ENCODE assay signal across 8 cellular contexts in the genomic region with DNA sequence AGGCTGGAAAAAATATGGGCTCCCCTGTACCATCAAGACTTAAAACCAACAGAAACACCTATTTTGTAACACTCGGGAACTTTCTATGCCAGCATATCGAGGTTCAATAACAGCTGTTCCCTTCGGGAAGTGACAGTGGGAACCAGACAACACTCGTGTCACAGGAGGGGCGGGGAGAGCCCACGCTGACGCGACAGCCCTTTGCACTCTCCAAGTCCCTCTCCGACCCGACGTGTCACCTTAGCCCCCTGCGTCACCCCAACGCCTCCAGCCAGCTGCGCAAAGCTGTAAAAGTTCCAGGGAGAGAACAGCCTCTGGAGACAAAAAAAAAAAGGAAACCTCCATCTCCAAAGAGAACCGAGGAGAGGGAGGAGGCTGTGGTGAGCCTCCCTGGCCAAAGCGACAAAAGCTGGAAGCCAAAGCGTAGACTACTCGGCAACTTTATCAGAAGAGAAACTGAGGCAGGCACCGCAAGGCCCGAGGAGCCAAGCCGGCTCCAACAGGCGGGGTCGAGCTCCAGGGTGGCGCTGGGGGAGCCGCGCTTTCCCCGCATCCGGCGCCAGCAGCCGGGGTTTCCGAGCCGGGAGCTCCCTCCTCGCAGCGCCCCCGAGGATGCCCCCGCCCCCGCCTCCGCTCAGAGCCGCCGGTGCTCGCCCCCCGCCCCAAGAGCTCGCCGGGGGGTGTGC. TPM values are rescaled to one million over a fixed set of nuclear protein-coding genes. Genes with fewer than 3 reads are reported as not detected.
DNase-seq lines count a peak whose midpoint lies in the region; ATAC-seq and TF ChIP-seq lines count a peak whose summit lies in the region.

No MANE protein-coding gene starts in this region.

- H3K4me3 ChIP-seq in GM12865 (ENCODE audit: low read depth, low read length) (peak overlapping the region; percentile 100), Panc1 (ENCODE audit: low read depth in 2 of 2, low read length in 2 of 2) (peak overlapping the region; percentile 73 to 87), heart right ventricle (peak overlapping the region; percentile 67 to 98 (median 80)), rectal smooth muscle tissue (ENCODE audit: low read length) (peak overlapping the region; percentile 97)

- WGBS in heart right ventricle, 2 donors = 0 to 1% methylated on average over 41 to 44 of the region's 44 CpGs

- POLR2A ChIA-PET in Panc1 (lab: Charles Lee) = no interaction called here

- H3K36me3 ChIP-seq in Panc1 (ENCODE audit: control insufficient read depth, insufficient read depth, low read length) (no peaks in the 10 kb centered on the region), heart right ventricle (peaks cover 0 to 5% (median 0%) of the 10 kb centered on the region in 9 donors), rectal smooth muscle tissue (ENCODE audit: control insufficient read depth, insufficient read depth, low read length) (no peaks in the 10 kb centered on the region)

- H3K27me3 ChIP-seq in Panc1 (ENCODE audit: control insufficient read depth, insufficient read depth, low read length) = no peaks in the 10 kb centered on the region
- no peaks in the 10 kb centered on the region for H3K27me3 ChIP-seq in heart right ventricle
- H3K27me3 ChIP-seq in rectal smooth muscle tissue (ENCODE audit: control insufficient read depth, insufficient read depth, low read length) = no peaks in the 10 kb centered on the region

- peak; percentile 64 for DNase-seq in GM12865 (ENCODE audit: low read depth)
- no peak for DNase-seq in Panc1 (ENCODE audit: low read depth, low spot score)
- DNase-seq in activated gamma-delta T cell treated with anti-CD3 and anti-CD28 coated beads, Interleukin-2, amount 50 U/mL, for 16 hours (ENCODE audit: low read depth) = peak; percentile 45
- peak; percentile 71 to 79 for DNase-seq in heart right ventricle
- DNase-seq in DMS153 (lab: John Stamatoyannopoulos, UW) = no peak
- no peak for DNase-seq in foreskin melanocyte

- H3K27ac ChIP-seq in Panc1 (ENCODE audit: low read length) (peak overlapping the region; percentile 82), heart right ventricle (peak overlapping the region; percentile 92 to 99 (median 98)), rectal smooth muscle tissue (ENCODE audit: low read depth, low read length) (peak overlapping the region; percentile 95)

- H3K9ac ChIP-seq in rectal smooth muscle tissue (ENCODE audit: low read length) = peak overlapping the region; percentile 87

- in situ Hi-C loops in Panc1 (cut with HindIII; ENCODE audit: low pct_unique_long_range_greater_than_20kb, low sequenced_read_pairs) = no loop called here

- intact Hi-C loops in Panc1 (cut with micrococcal nuclease; ENCODE audit: unreplicated experiment) = no loop called here
- intact Hi-C loops in heart right ventricle (cut with DNase I) = loop anchor here in 1 of 10 donors (5.0 kb wide), 1 partner anchor 156 kb away; no protein-coding TSS in a partner anchor

- ATAC-seq in HG02759 (IDR thresholded peaks at IDR 0.05; ENCODE audit: unreplicated experiment) (peak; percentile 27), Panc1 (peak; percentile 47), heart right ventricle (peak; percentile 16 to 60 (median 47))

- H3K4me1 ChIP-seq in Panc1 (ENCODE audit: control insufficient read depth, insufficient read depth, low read length) = peaks cover 6% of the 10 kb centered on the region
- H3K4me1 ChIP-seq in heart right ventricle = peaks cover 9 to 39% (median 26%) of the 10 kb centered on the region in 9 donors
- H3K4me1 ChIP-seq in rectal smooth muscle tissue (ENCODE audit: control insufficient read depth, insufficient read depth, low read length) = peaks cover 2% of the 10 kb centered on the region

- H3K9me3 ChIP-seq in Panc1 (ENCODE audit: control insufficient read depth, insufficient read depth, low read depth, low read length) (no peaks in the 10 kb centered on the region), heart right ventricle (no peaks in the 10 kb centered on the region)

- no peak for TF ChIP-seq CTCF in GM12865 (IDR thresholded peaks at IDR 0.05; ENCODE audit: insufficient read depth, low read depth, low read length, missing control alignments)
- no peak for TF ChIP-seq CTCF in Panc1 (IDR thresholded peaks at IDR 0.05)
- TF ChIP-seq CTCF in heart right ventricle (IDR thresholded peaks at IDR 0.05) = no peak

- CTCF ChIA-PET in Panc1 (lab: Charles Lee) = interaction anchor here (0.7 to 0.8 kb wide), 3 partner anchors 12 to 157 kb away, joined by 3 to 6 read pairs (median 3); no protein-coding TSS in a partner anchor

- BruUV-seq in Panc1 (replicated peaks; lab: Mats Ljungman, UMichigan) = no TSS peak

RNA-seq across cellular contexts. Expression of a gene that starts 0.8 kb away (rescaled TPM):
- total RNA-seq in Panc1 (2021; ENCODE audit: unreplicated experiment) (27.0 TPM), heart right ventricle (10 to 100 TPM; 10.6 to 29.4 (median 23.2) TPM)
- 19.3 TPM for polyA plus RNA-seq in Panc1 (2012; ENCODE audit: insufficient read length)
- polyA plus RNA-seq in heart right ventricle = 10 to 100 TPM; 21.9 to 24.4 TPM

Comparison
In these comparisons a context has a peak if more than half of its experiments do, and no peak if none do; other contexts are left out.
1. DNase-seq: peak in GM12865 (single experiment), activated gamma-delta T cell treated with anti-CD3 and anti-CD28 coated beads, Interleukin-2, amount 50 U/mL, for 16 hours (single experiment) and heart right ventricle (2 of 2); none in Panc1 (single experiment), DMS153 (single experiment) and foreskin melanocyte (single experiment).
2. Peak in every context shown above with its lines, with median percentiles within 50 percentile points of each other: H3K4me3 ChIP-seq, ATAC-seq and H3K27ac ChIP-seq.